ENCODE assay signal across 11 cellular contexts in genomic region chr1:168576245-168576688, GRCh38. TPM values are rescaled to one million over a fixed set of nuclear protein-coding genes. Genes with fewer than 3 reads are reported as not detected.
DNase-seq lines count a peak whose midpoint lies in the region; ATAC-seq and TF ChIP-seq lines count a peak whose summit lies in the region.
"Not testable (repeated sequence)": the region's sequence is repeated elsewhere in the genome, so short reads cannot be mapped to it uniquely, and the experiment has no call there.
"Had no signal": no experiment of that assay in that cellular context is flagged by ENCODE, and none has a peak within 500 bp of the region (broad histone marks: within the 10 kb centered on the region; RNA-seq: fewer than 3 reads in every experiment).

A gene with protein sequence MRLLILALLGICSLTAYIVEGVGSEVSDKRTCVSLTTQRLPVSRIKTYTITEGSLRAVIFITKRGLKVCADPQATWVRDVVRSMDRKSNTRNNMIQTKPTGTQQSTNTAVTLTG (plus strand): TSS chr1:168576605. CDS start chr1:168576638, 33 bp downstream.

- DNase-seq in activated CD8-positive, alpha-beta T cell treated with anti-CD3 and anti-CD28 coated beads, Interleukin-2, amount 10 ng/mL, durations not matched to agents 7 days and 5 days: peak; percentile 55
- peak; percentile 38 for DNase-seq in activated T-cell treated with anti-CD3 and anti-CD28 coated beads, Interleukin-2, amount 50 U/mL, for 24 hours
- DNase-seq in activated gamma-delta T cell treated with anti-CD3 and anti-CD28 coated beads, Interleukin-2, amount 50 U/mL, for 16 hours (ENCODE audit: low read depth): peak; percentile 26
- DNase-seq in central memory CD8-positive, alpha-beta T cell (ENCODE audit: low spot score in 2 of 2): not testable (repeated sequence)
- peak; percentile 67 for DNase-seq in natural killer cell treated with Interleukin-12 subunit alpha and Interleukin-12 subunit beta and Interleukin-15 and Interleukin-18, amount 100 ng/mL, for 72 hours (ENCODE audit: low spot score)
- peak; percentile 71 for DNase-seq in stimulated activated naive CD8-positive, alpha-beta T cell treated with anti-CD3 and anti-CD28 coated beads, Interleukin-15, Interleukin-2, amounts not matched to agents 100 U/mL and 50 U/mL, for 24 hours

- not testable (repeated sequence) for H3K36me3 ChIP-seq in Loucy (ENCODE audit: insufficient read depth, low read length)

- not testable (repeated sequence) for H3K4me3 ChIP-seq in Loucy (ENCODE audit: low read length, poor library complexity, severe bottlenecking)

- H3K9me3 Mint-ChIP-seq in activated CD8-positive, alpha-beta T cell treated with anti-CD3 and anti-CD28 coated beads, Interleukin-2, amount 10 ng/mL, durations not matched to agents 7 days and 5 days (ENCODE audit: insufficient read depth); activated T-cell treated with anti-CD3 and anti-CD28 coated beads, Interleukin-2, amount 50 U/mL, for 24 hours; central memory CD8-positive, alpha-beta T cell; natural killer cell treated with Interleukin-12 subunit alpha and Interleukin-12 subunit beta and Interleukin-15 and Interleukin-18, amount 100 ng/mL, for 72 hours: not testable (repeated sequence)

- not testable (repeated sequence) for TF ChIP-seq CTCF in Loucy (conservative IDR thresholded peaks at IDR 0.05; ENCODE audit: low read length)

- H3K4me3 Mint-ChIP-seq in activated CD8-positive, alpha-beta T cell treated with anti-CD3 and anti-CD28 coated beads, Interleukin-2, amount 10 ng/mL, durations not matched to agents 7 days and 5 days: peak within 1 kb of the TSS; percentile 80
- peak within 1 kb of the TSS; percentile 71 for H3K4me3 Mint-ChIP-seq in activated T-cell treated with anti-CD3 and anti-CD28 coated beads, Interleukin-2, amount 50 U/mL, for 24 hours
- H3K4me3 Mint-ChIP-seq in central memory CD8-positive, alpha-beta T cell: peak within 1 kb of the TSS; percentile 70
- H3K4me3 Mint-ChIP-seq in natural killer cell treated with Interleukin-12 subunit alpha and Interleukin-12 subunit beta and Interleukin-15 and Interleukin-18, amount 100 ng/mL, for 72 hours: peak within 1 kb of the TSS; percentile 67

- ATAC-seq in activated CD8-positive, alpha-beta T cell treated with anti-CD3 and anti-CD28 coated beads, Interleukin-2, amount 10 ng/mL, durations not matched to agents 7 days and 5 days: peak; percentile 74
- ATAC-seq in central memory CD8-positive, alpha-beta T cell (replicated peaks; ENCODE audit: extremely low read depth, poor library complexity, severe bottlenecking): peak; percentile 87
- peak; percentile 74 to 79 for ATAC-seq in natural killer cell treated with Interleukin-12 subunit alpha and Interleukin-12 subunit beta and Interleukin-15 and Interleukin-18, amount 100 ng/mL, for 72 hours
- ATAC-seq in stimulated activated naive CD8-positive, alpha-beta T cell treated with anti-CD3 and anti-CD28 coated beads, Interleukin-15, Interleukin-2, amounts not matched to agents 100 U/mL and 50 U/mL, for 24 hours: peak; percentile 77

- H3K4me1 Mint-ChIP-seq in activated CD8-positive, alpha-beta T cell treated with anti-CD3 and anti-CD28 coated beads, Interleukin-2, amount 10 ng/mL, durations not matched to agents 7 days and 5 days (ENCODE audit: low read depth): peaks cover 71% of the 10 kb centered on the region
- H3K4me1 Mint-ChIP-seq in activated T-cell treated with anti-CD3 and anti-CD28 coated beads, Interleukin-2, amount 50 U/mL, for 24 hours (ENCODE audit: low read depth): peaks cover 50% of the 10 kb centered on the region
- peaks cover 51% of the 10 kb centered on the region for H3K4me1 Mint-ChIP-seq in central memory CD8-positive, alpha-beta T cell
- peaks cover 49 to 62% of the 10 kb centered on the region in 2 donors for H3K4me1 Mint-ChIP-seq in natural killer cell treated with Interleukin-12 subunit alpha and Interleukin-12 subunit beta and Interleukin-15 and Interleukin-18, amount 100 ng/mL, for 72 hours (ENCODE audit: low read depth in 2 of 2)

- H3F3A ChIP-seq in Loucy (ENCODE audit: low read depth): not testable (repeated sequence)

- not testable (repeated sequence) for H4K20me1 ChIP-seq in Loucy (ENCODE audit: insufficient read depth, low read length, poor library complexity, severe bottlenecking)

- not testable (repeated sequence) for H2AFZ ChIP-seq in Loucy (ENCODE audit: low read length)

- H3K79me2 ChIP-seq in Loucy (ENCODE audit: insufficient read depth, low read length): not testable (repeated sequence)

- POLR2A ChIA-PET in activated CD8-positive, alpha-beta T cell treated with anti-CD3 and anti-CD28 coated beads, Interleukin-2, amount 10 ng/mL, durations not matched to agents 7 days and 5 days (lab: Charles Lee): not testable (repeated sequence)

- H3K9me2 ChIP-seq in Loucy (replicated peaks; ENCODE audit: low read depth, low read length): not testable (repeated sequence)

- H3K27me3 Mint-ChIP-seq in activated CD8-positive, alpha-beta T cell treated with anti-CD3 and anti-CD28 coated beads, Interleukin-2, amount 10 ng/mL, durations not matched to agents 7 days and 5 days (ENCODE audit: low read depth); activated T-cell treated with anti-CD3 and anti-CD28 coated beads, Interleukin-2, amount 50 U/mL, for 24 hours; central memory CD8-positive, alpha-beta T cell: not testable (repeated sequence)
- H3K27me3 Mint-ChIP-seq in natural killer cell treated with Interleukin-12 subunit alpha and Interleukin-12 subunit beta and Interleukin-15 and Interleukin-18, amount 100 ng/mL, for 72 hours: peaks cover 0 to 14% of the 10 kb centered on the region in 2 donors

- H3K9me3 ChIP-seq in Loucy (ENCODE audit: insufficient read depth, low read depth, low read length): not testable (repeated sequence)

- H3K36me3 Mint-ChIP-seq in activated CD8-positive, alpha-beta T cell treated with anti-CD3 and anti-CD28 coated beads, Interleukin-2, amount 10 ng/mL, durations not matched to agents 7 days and 5 days (ENCODE audit: low read depth): peaks cover 49% of the 10 kb centered on the region
- not testable (repeated sequence) for H3K36me3 Mint-ChIP-seq in activated T-cell treated with anti-CD3 and anti-CD28 coated beads, Interleukin-2, amount 50 U/mL, for 24 hours (ENCODE audit: low read depth); central memory CD8-positive, alpha-beta T cell (ENCODE audit: insufficient read depth); natural killer cell treated with Interleukin-12 subunit alpha and Interleukin-12 subunit beta and Interleukin-15 and Interleukin-18, amount 100 ng/mL, for 72 hours

- not testable (repeated sequence) for H3K9ac ChIP-seq in Loucy (ENCODE audit: low read depth, low read length, poor library complexity, severe bottlenecking)

- H3K4me1 ChIP-seq in Loucy (ENCODE audit: insufficient read depth, low read length, poor library complexity, severe bottlenecking): peaks cover 14% of the 10 kb centered on the region

- H3K4me2 ChIP-seq in Loucy (ENCODE audit: low read depth, low read length, poor library complexity, severe bottlenecking): peak within 1 kb of the TSS; percentile 25

- peak within 1 kb of the TSS; percentile 91 for H3K27ac Mint-ChIP-seq in activated CD8-positive, alpha-beta T cell treated with anti-CD3 and anti-CD28 coated beads, Interleukin-2, amount 10 ng/mL, durations not matched to agents 7 days and 5 days
- H3K27ac Mint-ChIP-seq in activated T-cell treated with anti-CD3 and anti-CD28 coated beads, Interleukin-2, amount 50 U/mL, for 24 hours: peak within 1 kb of the TSS; percentile 86
- not testable (repeated sequence) for H3K27ac Mint-ChIP-seq in central memory CD8-positive, alpha-beta T cell (ENCODE audit: low read depth)
- H3K27ac Mint-ChIP-seq in natural killer cell treated with Interleukin-12 subunit alpha and Interleukin-12 subunit beta and Interleukin-15 and Interleukin-18, amount 100 ng/mL, for 72 hours: peak within 1 kb of the TSS; percentile 24 to 29

- CTCF ChIA-PET in activated CD8-positive, alpha-beta T cell treated with anti-CD3 and anti-CD28 coated beads, Interleukin-2, amount 10 ng/mL, durations not matched to agents 7 days and 5 days (lab: Charles Lee): interaction anchor here (1.3 kb wide), 1 partner anchor 108 kb away, joined by 3 read pairs; no protein-coding TSS in a partner anchor

- H3K27me3 ChIP-seq in Loucy (ENCODE audit: insufficient read depth, low read length, poor library complexity, severe bottlenecking): not testable (repeated sequence)

RNA-seq across cellular contexts. Expression of the gene that starts here (rescaled TPM):
- 10 to 100 TPM; 38.3 to 41.8 TPM for total RNA-seq in activated CD8-positive, alpha-beta T cell treated with anti-CD3 and anti-CD28 coated beads, Interleukin-2, amount 10 ng/mL, durations not matched to agents 7 days and 5 days
- total RNA-seq in natural killer cell treated with Interleukin-12 subunit alpha and Interleukin-12 subunit beta and Interleukin-15 and Interleukin-18, amount 100 ng/mL, for 72 hours: 1 to 10 TPM; 4.1 to 4.4 TPM
- total RNA-seq: B cell, H4, HT1080, NCI-H460 had no signal

Comparison
In these comparisons a context has a peak if more than half of its experiments do, and no peak if none do; other contexts are left out.
1. RNA of the gene that starts here (total RNA-seq): 38.3 to 41.8 TPM in activated CD8-positive, alpha-beta T cell treated with anti-CD3 and anti-CD28 coated beads, Interleukin-2, amount 10 ng/mL, durations not matched to agents 7 days and 5 days; 4.1 to 4.4 TPM in natural killer cell treated with Interleukin-12 subunit alpha and Interleukin-12 subunit beta and Interleukin-15 and Interleukin-18, amount 100 ng/mL, for 72 hours; every median in the first group is over 4 times any median in the second.
2. Peak in every context shown above with its lines, with median percentiles within 50 percentile points of each other: ATAC-seq and H3K4me3 Mint-ChIP-seq.